In genomic region chr16:19875900-19876299, GRCh38 we compare ENCODE assay signal across 18 cellular contexts. TPM values are rescaled to one million over a fixed set of nuclear protein-coding genes. Genes with fewer than 3 reads are reported as not detected.
"Had no signal": no experiment of that assay in that cellular context is flagged by ENCODE, and none has a peak within 500 bp of the region (broad histone marks: within the 10 kb centered on the region; RNA-seq: fewer than 3 reads in every experiment).

No MANE protein-coding gene starts in this region.

- H3K36me3 Mint-ChIP-seq: memory B cell; naive thymus-derived CD8-positive, alpha-beta T cell had no signal

- H3K4me3 ChIP-seq: gastroesophageal sphincter, left lung, SK-N-MC, thoracic aorta had no signal

- H3K4me3 Mint-ChIP-seq: activated naive CD4-positive, alpha-beta T cell treated with anti-CD3 and anti-CD28 coated beads for 36 hours; activated T-helper 17 cell treated with anti-CD3 and anti-CD28 coated beads, Interleukin-2, amount 50 U/mL, for 72 hours; central memory CD8-positive, alpha-beta T cell; effector memory CD8-positive, alpha-beta T cell; memory B cell; naive thymus-derived CD8-positive, alpha-beta T cell had no signal

- H3K9me3 ChIP-seq: gastroesophageal sphincter, left lung, thoracic aorta had no signal

- H3K27me3 Mint-ChIP-seq: activated T-helper 17 cell treated with anti-CD3 and anti-CD28 coated beads, Interleukin-2, amount 50 U/mL, for 72 hours had no signal

- H3K27ac ChIP-seq: left lung, SK-N-MC, thoracic aorta had no signal

- H3K27me3 ChIP-seq: gastroesophageal sphincter, left lung had no signal

- H3K27ac Mint-ChIP-seq: activated naive CD4-positive, alpha-beta T cell treated with anti-CD3 and anti-CD28 coated beads for 36 hours; activated T-helper 17 cell treated with anti-CD3 and anti-CD28 coated beads, Interleukin-2, amount 50 U/mL, for 72 hours; effector memory CD8-positive, alpha-beta T cell; memory B cell; naive thymus-derived CD8-positive, alpha-beta T cell had no signal

- H3K4me1 ChIP-seq: gastroesophageal sphincter, left lung had no signal

- H3K4me1 Mint-ChIP-seq: activated T-helper 17 cell treated with anti-CD3 and anti-CD28 coated beads, Interleukin-2, amount 50 U/mL, for 72 hours; central memory CD8-positive, alpha-beta T cell; memory B cell had no signal

- H3K9me3 Mint-ChIP-seq: activated naive CD4-positive, alpha-beta T cell treated with anti-CD3 and anti-CD28 coated beads for 36 hours; activated T-helper 17 cell treated with anti-CD3 and anti-CD28 coated beads, Interleukin-2, amount 50 U/mL, for 72 hours; central memory CD8-positive, alpha-beta T cell; effector memory CD8-positive, alpha-beta T cell; memory B cell; naive thymus-derived CD8-positive, alpha-beta T cell had no signal

- ATAC-seq: activated CD4-positive, CD25-positive, alpha-beta regulatory T cell treated with anti-CD3 and anti-CD28 coated beads, Interleukin-2, amount 50 U/mL, for 24 hours; activated T-helper 17 cell treated with anti-CD3 and anti-CD28 coated beads, Interleukin-2, amount 50 U/mL, for 72 hours; effector memory CD8-positive, alpha-beta T cell; naive thymus-derived CD8-positive, alpha-beta T cell had no signal

- DNase-seq: activated naive CD4-positive, alpha-beta T cell treated with anti-CD3 and anti-CD28 coated beads for 36 hours; activated T-cell treated with anti-CD3 and anti-CD28 coated beads for 4 hours; effector memory CD8-positive, alpha-beta T cell; erythroblast; islet precursor cell; left lung; naive thymus-derived CD8-positive, alpha-beta T cell; small intestine; stimulated activated CD4-positive, alpha-beta T cell treated with anti-CD3 and anti-CD28 coated beads, Interleukin-4, amount 100 ng/mL, for 4 hours; stimulated activated CD8-positive, alpha-beta memory T cell treated with anti-CD3 and anti-CD28 coated beads, Interleukin-4, amount 100 ng/mL, for 48 hours; stimulated activated naive CD4-positive, alpha-beta T cell treated with Interleukin-2 at 50 U/mL for 16 hours had no signal

RNA-seq across cellular contexts. Expression of gene GPRC5B, which starts 8.7 kb away (rescaled TPM):
- total RNA-seq: activated T-helper 17 cell treated with anti-CD3 and anti-CD28 coated beads, Interleukin-2, amount 50 U/mL, for 72 hours; naive thymus-derived CD8-positive, alpha-beta T cell had no signal
